2 cellular contexts compared by ENCODE assay signal in the genomic region with DNA sequence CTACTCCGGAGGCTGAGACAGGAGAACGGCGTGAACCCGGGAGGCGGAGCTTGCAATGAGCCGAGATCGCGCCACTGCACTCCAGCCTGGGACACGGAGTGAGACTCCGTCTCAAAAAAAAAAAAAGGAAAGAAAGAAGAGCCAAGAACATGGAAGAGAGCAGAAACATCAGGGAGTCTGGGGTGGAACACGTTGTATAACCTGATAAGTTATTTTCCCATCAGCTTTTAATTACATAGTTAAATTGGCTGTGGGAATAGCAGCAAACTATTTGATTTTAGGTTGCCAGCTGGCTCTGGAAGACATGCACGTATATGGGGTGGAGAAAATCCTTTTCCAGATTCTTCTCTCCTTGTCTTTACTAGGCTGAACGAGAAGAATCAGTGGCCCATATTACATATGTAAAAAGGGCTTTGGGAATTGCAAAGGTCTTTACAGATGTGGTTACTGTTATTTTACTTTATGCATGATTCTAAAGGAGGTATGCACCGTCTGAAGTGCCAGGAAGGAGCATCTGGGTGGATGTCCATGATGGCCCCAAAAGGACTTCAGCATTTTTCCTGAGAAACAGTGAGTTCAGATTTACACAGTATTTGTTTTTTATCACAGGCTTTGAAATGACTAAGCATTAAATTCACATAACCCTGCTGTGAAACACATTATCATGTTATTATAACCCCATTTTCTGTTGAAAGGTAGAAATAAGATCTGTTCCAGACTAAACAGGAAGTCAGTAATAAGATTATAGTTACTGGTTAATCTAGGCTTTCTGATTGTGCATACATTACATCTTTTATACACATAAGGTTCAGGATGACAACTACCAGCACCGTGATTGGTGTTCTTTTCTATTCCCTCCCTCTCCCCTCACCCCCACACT.
A peak's percentile ranks its signal among the peaks of the same experiment; 100 is the strongest.
TF ChIP-seq lines count a peak whose summit lies in the region.

No MANE protein-coding gene starts in this region.

TF ChIP-seq in HepG2, 621 proteins besides CTCF, POLR2A, EP300 and RAD21:
- TF ChIP-seq SNAPC2 (CRISPR knock-in tag; IDR thresholded peaks at IDR 0.05) (peak; percentile 91; the same call in 1 of the 2 replicates), ELF3 (CRISPR knock-in tag; IDR thresholded peaks at IDR 0.05) (no peak), NFE2L2 (IDR thresholded peaks at IDR 0.05; ENCODE audit: low read length) (peak; percentile 56; the same call in 1 of the 2 replicates)
- TF ChIP-seq, protein P1, sequence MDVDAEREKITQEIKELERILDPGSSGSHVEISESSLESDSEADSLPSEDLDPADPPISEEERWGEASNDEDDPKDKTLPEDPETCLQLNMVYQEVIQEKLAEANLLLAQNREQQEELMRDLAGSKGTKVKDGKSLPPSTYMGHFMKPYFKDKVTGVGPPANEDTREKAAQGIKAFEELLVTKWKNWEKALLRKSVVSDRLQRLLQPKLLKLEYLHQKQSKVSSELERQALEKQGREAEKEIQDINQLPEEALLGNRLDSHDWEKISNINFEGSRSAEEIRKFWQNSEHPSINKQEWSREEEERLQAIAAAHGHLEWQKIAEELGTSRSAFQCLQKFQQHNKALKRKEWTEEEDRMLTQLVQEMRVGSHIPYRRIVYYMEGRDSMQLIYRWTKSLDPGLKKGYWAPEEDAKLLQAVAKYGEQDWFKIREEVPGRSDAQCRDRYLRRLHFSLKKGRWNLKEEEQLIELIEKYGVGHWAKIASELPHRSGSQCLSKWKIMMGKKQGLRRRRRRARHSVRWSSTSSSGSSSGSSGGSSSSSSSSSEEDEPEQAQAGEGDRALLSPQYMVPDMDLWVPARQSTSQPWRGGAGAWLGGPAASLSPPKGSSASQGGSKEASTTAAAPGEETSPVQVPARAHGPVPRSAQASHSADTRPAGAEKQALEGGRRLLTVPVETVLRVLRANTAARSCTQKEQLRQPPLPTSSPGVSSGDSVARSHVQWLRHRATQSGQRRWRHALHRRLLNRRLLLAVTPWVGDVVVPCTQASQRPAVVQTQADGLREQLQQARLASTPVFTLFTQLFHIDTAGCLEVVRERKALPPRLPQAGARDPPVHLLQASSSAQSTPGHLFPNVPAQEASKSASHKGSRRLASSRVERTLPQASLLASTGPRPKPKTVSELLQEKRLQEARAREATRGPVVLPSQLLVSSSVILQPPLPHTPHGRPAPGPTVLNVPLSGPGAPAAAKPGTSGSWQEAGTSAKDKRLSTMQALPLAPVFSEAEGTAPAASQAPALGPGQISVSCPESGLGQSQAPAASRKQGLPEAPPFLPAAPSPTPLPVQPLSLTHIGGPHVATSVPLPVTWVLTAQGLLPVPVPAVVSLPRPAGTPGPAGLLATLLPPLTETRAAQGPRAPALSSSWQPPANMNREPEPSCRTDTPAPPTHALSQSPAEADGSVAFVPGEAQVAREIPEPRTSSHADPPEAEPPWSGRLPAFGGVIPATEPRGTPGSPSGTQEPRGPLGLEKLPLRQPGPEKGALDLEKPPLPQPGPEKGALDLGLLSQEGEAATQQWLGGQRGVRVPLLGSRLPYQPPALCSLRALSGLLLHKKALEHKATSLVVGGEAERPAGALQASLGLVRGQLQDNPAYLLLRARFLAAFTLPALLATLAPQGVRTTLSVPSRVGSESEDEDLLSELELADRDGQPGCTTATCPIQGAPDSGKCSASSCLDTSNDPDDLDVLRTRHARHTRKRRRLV (CRISPR knock-in tag; IDR thresholded peaks at IDR 0.05): peak; percentile 89

TF ChIP-seq in GM12891, 5 proteins besides CTCF, POLR2A, EP300 and RAD21:
- TF ChIP-seq TAF1 (IDR thresholded peaks at IDR 0.05; ENCODE audit: low read depth, low read length) (no peak), POU2F2 (IDR thresholded peaks at IDR 0.05; ENCODE audit: low read depth, low read length) (no peak), SPI1 (IDR thresholded peaks at IDR 0.05; ENCODE audit: low read depth, low read length) (no peak), POLR2AphosphoS5 (IDR thresholded peaks at IDR 0.05; ENCODE audit: low read depth, low read length) (no peak), PAX5 (IDR thresholded peaks at IDR 0.05; ENCODE audit: insufficient read depth, low read length, severe bottlenecking) (no peak)
